29 cellular contexts compared by ENCODE assay signal in the genomic region with DNA sequence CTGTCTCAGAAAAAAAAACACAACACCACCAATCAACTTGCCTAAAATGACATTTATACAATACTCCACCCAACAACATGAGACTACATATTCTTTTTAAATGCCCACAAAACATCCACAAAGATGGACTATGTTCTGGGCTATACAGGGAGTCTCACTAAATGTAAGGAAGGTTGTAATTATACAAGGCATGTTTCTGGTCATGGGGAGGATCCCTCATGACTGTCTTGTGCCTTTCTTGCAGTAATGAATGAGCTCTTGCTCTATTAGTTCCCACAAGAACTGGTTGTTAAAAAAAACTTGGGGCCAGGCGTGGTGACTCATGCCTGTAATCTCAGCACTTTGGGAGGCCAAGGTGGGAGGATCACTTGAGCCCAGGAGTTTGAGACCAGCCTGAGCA. TPM values are rescaled to one million over a fixed set of nuclear protein-coding genes. Genes with fewer than 3 reads are reported as not detected.
A peak's percentile ranks its signal among the peaks of the same experiment; 100 is the strongest.
DNase-seq lines count a peak whose midpoint lies in the region; ATAC-seq, FAIRE-seq and TF ChIP-seq lines count a peak whose summit lies in the region.
"Had no signal": no experiment of that assay in that cellular context is flagged by ENCODE, and none has a peak within 500 bp of the region (broad histone marks: within the 10 kb centered on the region; RNA-seq: fewer than 3 reads in every experiment).

No MANE protein-coding gene starts in this region.

- FAIRE-seq in K562 (lab: Jason Lieb, UNC), result no peak
- FAIRE-seq: A204.1, D721Med, GM12878, GM12892, GM18507 had no signal

- H2AK5ac ChIP-seq in mesenchymal stem cell (ENCODE audit: low read length, severe bottlenecking), result no peak overlapping the region

- no peak overlapping the region for H3K23ac ChIP-seq in mesenchymal stem cell (ENCODE audit: low read length in 2 of 2)

- H3K4me3 ChIP-seq in K562 (no peak overlapping the region), mesenchymal stem cell (ENCODE audit: insufficient read depth in 1 of 2, low read depth in 1 of 2, low read length in 2 of 2) (no peak overlapping the region), psoas muscle (no peak overlapping the region)
- H3K4me3 ChIP-seq: BLaER1, GM12878 had no signal

- intact Hi-C loops in K562 (cut with micrococcal nuclease), result no loop called here
- intact Hi-C loops in psoas muscle (cut with DNase I), result no loop called here

- H3K79me2 ChIP-seq in K562 (ENCODE audit: control insufficient read depth, insufficient read depth, low read length), result no peaks in the 10 kb centered on the region

- H3K79me1 ChIP-seq in mesenchymal stem cell (replicated peaks; ENCODE audit: low read length, poor library complexity, severe bottlenecking), result no peaks in the 10 kb centered on the region

- in situ Hi-C loops in SK-MEL-5 (cut with HindIII; ENCODE audit: low pct_unique_long_range_greater_than_20kb, low sequenced_read_pairs), result no loop called here
- in situ Hi-C loops in K562 (cut with MboI), result no loop called here

- H3K4me1 ChIP-seq in K562 (replicated peaks in 1 of 2; ENCODE audit: control insufficient read depth in 2 of 2, insufficient read depth in 2 of 2, low read length in 2 of 2) (no peaks in the 10 kb centered on the region), mesenchymal stem cell (ENCODE audit: control insufficient read depth, insufficient read depth, low read depth, low read length) (peaks cover 2% of the 10 kb centered on the region), psoas muscle (no peaks in the 10 kb centered on the region)
- H3K4me1 ChIP-seq: BE2C, BLaER1, Caco-2 had no signal

- H2AFZ ChIP-seq in K562 (ENCODE audit: low read depth, low read length) (no peak overlapping the region), mesenchymal stem cell (ENCODE audit: low read depth, low read length) (no peak overlapping the region)

- 0% methylated on average over 1 of the region's 1 CpG for WGBS in K562 (ENCODE audit: insufficient coverage, low coverage, missing lambda C conversion rate)
- 88% methylated on average over 1 of the region's 1 CpG for WGBS in mesenchymal stem cell
- 95 to 97% (median 96%) methylated on average over 1 of the region's 1 CpG for WGBS in psoas muscle, 3 donors

- H2BK15ac ChIP-seq in mesenchymal stem cell (ENCODE audit: low read depth, poor library complexity, severe bottlenecking), result no peak overlapping the region

- H2BK5ac ChIP-seq in mesenchymal stem cell (ENCODE audit: low read depth, low read length, poor library complexity, severe bottlenecking), result no peak overlapping the region

- DNase-seq in COLO829 (ENCODE audit: low spot score) (peak; percentile 31), Daoy (ENCODE audit: low read depth) (peak; percentile 18), SK-MEL-5 (ENCODE audit: low read depth, low spot score) (peak; percentile 81), K562 (ENCODE audit: extremely low read depth in 1 of 4, low spot score in 3 of 4) (no peak), mesenchymal stem cell (no peak), psoas muscle (no peak), NCI-H146 treated with DMSO at 0.1 percent for 48 hours (lab: John Stamatoyannopoulos, UW; ENCODE audit: unreplicated experiment) (no peak)
- DNase-seq: 8988T; ACHN; BE2C; C1 segment of cervical spinal cord; Caco-2; Calu3; CD4-positive, alpha-beta memory T cell; CD4-positive, CD25-positive, alpha-beta regulatory T cell; CD8-positive, alpha-beta memory T cell; DMS79 treated with DMSO at 0.1 percent for 48 hours; EL; GDM1 had no signal

- TF ChIP-seq EP300 in K562 (IDR thresholded peaks at IDR 0.05; ENCODE audit: low read length), result no peak

- H3K27me3 ChIP-seq in K562 (ENCODE audit: control insufficient read depth in 2 of 2, insufficient read depth in 2 of 2, low read length in 2 of 2) (no peaks in the 10 kb centered on the region), mesenchymal stem cell (ENCODE audit: control insufficient read depth in 1 of 2, insufficient read depth in 1 of 2, low read length in 2 of 2) (no peaks in the 10 kb centered on the region), psoas muscle (ENCODE audit: insufficient read depth in 3 of 3, low read length in 2 of 3) (no peaks in the 10 kb centered on the region)
- H3K27me3 ChIP-seq: BE2C, BLaER1 had no signal

- ATAC-seq in K562 (no peak), HG03135 (IDR thresholded peaks at IDR 0.05; ENCODE audit: unreplicated experiment) (no peak), psoas muscle (no peak)
- ATAC-seq: GM12878 had no signal

- H4K20me1 ChIP-seq in K562 (replicated peaks; ENCODE audit: control insufficient read depth, insufficient read depth, low read length), result no peaks in the 10 kb centered on the region
- H4K20me1 ChIP-seq: BLaER1 had no signal

- H3K27ac ChIP-seq in K562 (ENCODE audit: extremely low read depth, low read depth, low read length) (no peak overlapping the region), mesenchymal stem cell (ENCODE audit: low read length, poor library complexity, severe bottlenecking) (no peak overlapping the region), psoas muscle (no peak overlapping the region)
- H3K27ac ChIP-seq: BLaER1 had no signal

- no TSS peak for BruUV-seq in K562 (replicated peaks; lab: Mats Ljungman, UMichigan)

- H3K18ac ChIP-seq in mesenchymal stem cell (ENCODE audit: low read depth in 1 of 2, low read length in 2 of 2), result no peak overlapping the region

- H2BK120ac ChIP-seq in mesenchymal stem cell (ENCODE audit: low read depth, low read length), result no peak overlapping the region

- H3K36me3 ChIP-seq in K562 (ENCODE audit: control insufficient read depth, insufficient read depth, low read length) (no peaks in the 10 kb centered on the region), mesenchymal stem cell (ENCODE audit: control insufficient read depth in 1 of 2, insufficient read depth in 2 of 2, low read depth in 1 of 2, low read length in 2 of 2) (no peaks in the 10 kb centered on the region), psoas muscle (ENCODE audit: insufficient read depth in 1 of 2, low read depth in 1 of 2) (no peaks in the 10 kb centered on the region)
- H3K36me3 ChIP-seq: BE2C, BLaER1 had no signal

- TF ChIP-seq POLR2A in K562 (conservative IDR thresholded peaks at IDR 0.05), result no peak

- H3K9ac ChIP-seq in K562 (ENCODE audit: insufficient read depth in 1 of 2, low read depth in 2 of 2, low read length in 2 of 2), result no peak overlapping the region
- H3K9ac ChIP-seq in mesenchymal stem cell (ENCODE audit: low read length), result no peak overlapping the region
- H3K9ac ChIP-seq: BLaER1 had no signal

- no peak for TF ChIP-seq CTCF in K562 (IDR thresholded peaks at IDR 0.05 in 2 of 3, conservative IDR thresholded peaks at IDR 0.05 in 1 of 3; ENCODE audit: insufficient read depth in 2 of 3, low read depth in 1 of 3, low read length in 3 of 3)
- no peak for TF ChIP-seq CTCF in psoas muscle (IDR thresholded peaks at IDR 0.05)

- no peaks in the 10 kb centered on the region for H3K9me1 ChIP-seq in K562 (ENCODE audit: control insufficient read depth, insufficient read depth, low read length)

- no peaks in the 10 kb centered on the region for H3K9me3 ChIP-seq in K562 (replicated peaks; ENCODE audit: control insufficient read depth, insufficient read depth, low read depth, low read length)
- H3K9me3 ChIP-seq in mesenchymal stem cell (ENCODE audit: control insufficient read depth, low read length), result peaks cover 6% of the 10 kb centered on the region
- H3K9me3 ChIP-seq in psoas muscle, result no peaks in the 10 kb centered on the region
- H3K9me3 ChIP-seq: BE2C had no signal

- H3K4ac ChIP-seq in mesenchymal stem cell (ENCODE audit: low read depth in 1 of 2, low read length in 2 of 2), result no peak overlapping the region

- no peak for TF ChIP-seq RAD21 in K562 (CRISPR knock-in tag; conservative IDR thresholded peaks at IDR 0.05 in 1 of 2, IDR thresholded peaks at IDR 0.05 in 1 of 2)

- H3K4me2 ChIP-seq in K562 (ENCODE audit: insufficient read depth, low read length) (no peak overlapping the region), mesenchymal stem cell (ENCODE audit: low read length, poor library complexity, severe bottlenecking) (no peak overlapping the region)
- H3K4me2 ChIP-seq: BLaER1 had no signal

- no peak overlapping the region for H3K14ac ChIP-seq in mesenchymal stem cell (ENCODE audit: low read length in 2 of 2)

- H2BK12ac ChIP-seq in mesenchymal stem cell (ENCODE audit: low read length in 2 of 2), result no peak overlapping the region

- CTCF ChIA-PET in K562 (lab: Yijun Ruan, JAX; ENCODE audit: low intra/inter-chr PET ratio), result no interaction called here

- no peak overlapping the region for H4K91ac ChIP-seq in mesenchymal stem cell (ENCODE audit: low read length)

- H4K8ac ChIP-seq in mesenchymal stem cell (ENCODE audit: low read length), result no peak overlapping the region

- POLR2A ChIA-PET in K562 (lab: Yijun Ruan, JAX), result interaction anchor here (0.8 kb wide), 1 partner anchor 16 kb away, joined by 3 read pairs; no protein-coding TSS in a partner anchor

RNA-seq across cellular contexts. Expression of a gene that starts 17.5 kb away (rescaled TPM):
- not detected in 2 replicates for total RNA-seq in Daoy (2014; rRNA removed; shearing (Covaris generic))
- total RNA-seq in SK-MEL-5 (2014; rRNA removed; shearing (Covaris generic)), result 0.08 and 0.61 TPM in 2 replicates
- not detected in 2 replicates for polyA plus RNA-seq in SK-MEL-5 (2015; cell fraction: cytosol; rRNA removed)
- 0.31 TPM in 1 of 2 replicates, not detected in the other for polyA plus RNA-seq in SK-MEL-5 (2015; cell fraction: nucleus; rRNA removed)
- total RNA-seq in K562 (2011; cell fraction: chromatin; rRNA removed; ENCODE audit: low replicate concordance), result 0.21 TPM in 1 of 2 replicates, not detected in the other
- not detected in 2 replicates for total RNA-seq in K562 (2011; cell fraction: nucleolus; rRNA removed)
- total RNA-seq in K562 (2011; cell fraction: nucleoplasm; rRNA removed), result 0.38 TPM in 1 of 2 replicates, not detected in the other
- 0.18 TPM in 1 of 2 replicates, not detected in the other for total RNA-seq in K562 (2014; rRNA removed)
- not detected in 2 replicates for total RNA-seq in K562 (2014; rRNA removed; fragmentation: Illumina TruSeq; extraction: Trizol)
- total RNA-seq in K562 (2015; rRNA removed; fragmentation: Illumina TruSeq; extraction: Trizol), result not detected in 2 replicates
- total RNA-seq in K562 (2021), result not detected in 2 replicates
- polyA plus RNA-seq in K562 (2011; rRNA removed), result 0.05 TPM in 1 of 2 replicates, not detected in the other
- polyA plus RNA-seq in K562 (2011; cell fraction: cytosol; rRNA removed), result not detected in 2 replicates
- 0.08 and 0.09 TPM in 2 replicates for polyA plus RNA-seq in K562 (2011; cell fraction: nucleus; rRNA removed)
- polyA plus RNA-seq in K562 (2012), result 0.06 TPM in 1 of 2 replicates, not detected in the other
- polyA plus RNA-seq in K562 (2014; fragmentation: Illumina TruSeq; extraction: Trizol), result not detected in 2 replicates
- under 1 TPM; 0.04 to 0.08 TPM for polyA plus RNA-seq in K562 (2014; fragmentation: Nextera tagmentation; extraction: Ambion mirVana)
- polyA plus RNA-seq in K562 (2014; rRNA removed), result not detected in 2 replicates
- 0.33 TPM in 1 of 2 replicates, not detected in the other for polyA minus RNA-seq in K562 (2011; rRNA and poly(A)+ RNA removed)
- polyA minus RNA-seq in K562 (2011; cell fraction: cytosol; rRNA and poly(A)+ RNA removed), result not detected in 2 replicates
- polyA minus RNA-seq in K562 (2011; cell fraction: nucleus; rRNA and poly(A)+ RNA removed), result not detected in 2 replicates
- polyA plus RNA-seq in mesenchymal stem cell (2013, experiment 1 of 2), result 0.15 TPM
- 0.11 TPM for polyA plus RNA-seq in mesenchymal stem cell (2013, experiment 2 of 2)
- total RNA-seq in psoas muscle, result under 1 TPM in 1 of 4 donors, not detected in 3; 0.22 TPM
- polyA plus RNA-seq in psoas muscle, result under 1 TPM; 0.13 to 0.32 (median 0.13) TPM
- total RNA-seq: A673, G401, GM12878 had no signal
- polyA plus RNA-seq: CD14-positive monocyte had no signal

Comparison
In these comparisons a context has a peak if more than half of its experiments do, and no peak if none do; other contexts are left out.
1. DNase-seq: peak in COLO829 (single experiment), Daoy (single experiment) and SK-MEL-5 (single experiment); none in K562 (0 of 4), mesenchymal stem cell (single experiment), psoas muscle (0 of 2) and NCI-H146 treated with DMSO at 0.1 percent for 48 hours (single experiment).